ENCODE assay signal across 8 cellular contexts in genomic region chr7:131302876-131303707, GRCh38. TPM values are rescaled to one million over a fixed set of nuclear protein-coding genes. Genes with fewer than 3 reads are reported as not detected.
DNase-seq lines count a peak whose midpoint lies in the region; ATAC-seq and TF ChIP-seq lines count a peak whose summit lies in the region.

No MANE protein-coding gene starts in this region.

- TF ChIP-seq POLR2A in HCT116 (IDR thresholded peaks at IDR 0.05; ENCODE audit: borderline replicate concordance, extremely low read depth, insufficient read depth, insufficient read length) (no peak), gastroesophageal sphincter (IDR thresholded peaks at IDR 0.05) (no peak), gastrocnemius medialis (IDR thresholded peaks at IDR 0.05) (no peak)

- no peak overlapping the region for H3K4me2 ChIP-seq in HCT116 (ENCODE audit: low read length)

- in situ Hi-C loops in gastrocnemius medialis (cut with MboI; ENCODE audit: low sequenced_read_pairs in 4 of 4), result loop anchor here in 1 of 4 donors (25.0 kb wide), 1 partner anchor 216 kb away; no protein-coding TSS in a partner anchor

- no peak overlapping the region for H3K4me3 ChIP-seq in AG10803 (ENCODE audit: low read length)
- no peak overlapping the region for H3K4me3 ChIP-seq in HCT116 (replicated peaks in 1 of 2; ENCODE audit: low read depth in 1 of 2, low read length in 2 of 2)
- H3K4me3 ChIP-seq in gastroesophageal sphincter, result no peak overlapping the region
- no peak overlapping the region for H3K4me3 ChIP-seq in gastrocnemius medialis

- TF ChIP-seq CTCF in AG10803 (conservative IDR thresholded peaks at IDR 0.05; ENCODE audit: low read length), result peak; percentile 53
- peak; percentile 69 to 74 (median 72); a peak in 5 of 6 replicates for TF ChIP-seq CTCF in HCT116 (IDR thresholded peaks at IDR 0.05 in 2 of 3, conservative IDR thresholded peaks at IDR 0.05 in 1 of 3; ENCODE audit: borderline replicate concordance in 1 of 3, insufficient read depth in 1 of 3, low read depth in 2 of 3, low read length in 2 of 3)
- peak in 3 of 4 experiments; percentile 30 to 60 (median 32) for TF ChIP-seq CTCF in gastroesophageal sphincter (IDR thresholded peaks at IDR 0.05)
- peak; percentile 44 to 72 (median 52) for TF ChIP-seq CTCF in gastrocnemius medialis (IDR thresholded peaks at IDR 0.05 in 4 of 5, conservative IDR thresholded peaks at IDR 0.05 in 1 of 5)

- CTCF ChIA-PET in HCT116 (lab: Charles Lee), result interaction anchor here (0.6 to 1.5 kb wide), 12 partner anchors 10 to 399 kb away, joined by 3 to 13 read pairs (median 3); no protein-coding TSS in a partner anchor

- intact Hi-C loops in HCT116 (cut with micrococcal nuclease), result loop anchor here (1.0 to 2.0 kb wide), 2 partner anchors 196 to 234 kb away; no protein-coding TSS in a partner anchor
- intact Hi-C loops in gastrocnemius medialis (cut with DNase I; ENCODE audit: low total_unique reads), result loop anchor here (2.0 kb wide), 1 partner anchor 192 kb away; no protein-coding TSS in a partner anchor

- no peak for TF ChIP-seq EP300 in gastroesophageal sphincter (IDR thresholded peaks at IDR 0.05)

- H3K9me3 ChIP-seq in HCT116 (ENCODE audit: control insufficient read depth in 1 of 2, insufficient read depth in 1 of 2, low read depth in 1 of 2, low read length in 2 of 2) (no peaks in the 10 kb centered on the region; a peak in 1 of 4 replicates), gastroesophageal sphincter (no peaks in the 10 kb centered on the region), gastrocnemius medialis (no peaks in the 10 kb centered on the region)

- ATAC-seq in HCT116 (peak; percentile 94), gastroesophageal sphincter (no peak), gastrocnemius medialis (peak; percentile 16 to 53), HG02884 (IDR thresholded peaks at IDR 0.05; ENCODE audit: unreplicated experiment) (no peak), GM21529 (IDR thresholded peaks at IDR 0.05; ENCODE audit: unreplicated experiment) (no peak), HG03135 (IDR thresholded peaks at IDR 0.05; ENCODE audit: unreplicated experiment) (no peak)

- BruUV-seq in HCT116 (replicated peaks; lab: Mats Ljungman, UMichigan), result no TSS peak

- H3K27ac ChIP-seq in HCT116 (ENCODE audit: low read depth, low read length) (no peak overlapping the region), gastroesophageal sphincter (no peak overlapping the region), gastrocnemius medialis (peak overlapping the region in 3 of 4 donors; percentile 40 to 71 (median 66))

- DNase-seq in AG10803 (ENCODE audit: low read depth) (peak; percentile 16), HCT116 (ENCODE audit: low read depth, low spot score) (peak; percentile 39), gastrocnemius medialis (peak in 1 of 2 donors; percentile 45)
- DNase-seq in activated CD4-positive, alpha-beta T cell treated with anti-CD3 and anti-CD28 coated beads, Interleukin-2, amount 50 U/mL, for 4 hours, result peak; percentile 8 to 11

- H3K79me2 ChIP-seq in HCT116 (ENCODE audit: insufficient read depth, low read length), result no peaks in the 10 kb centered on the region

- H3K27me3 ChIP-seq in HCT116 (ENCODE audit: insufficient read depth, low read length) (no peaks in the 10 kb centered on the region), gastroesophageal sphincter (no peaks in the 10 kb centered on the region), gastrocnemius medialis (no peaks in the 10 kb centered on the region)

- H3K9ac ChIP-seq in HCT116 (ENCODE audit: low read length), result no peak overlapping the region

- no peaks in the 10 kb centered on the region for H3K9me2 ChIP-seq in HCT116 (ENCODE audit: insufficient read depth)

- H3K4me1 ChIP-seq in HCT116 (ENCODE audit: control insufficient read depth in 1 of 2, insufficient read depth in 2 of 2, low read length in 2 of 2) (peaks cover 0 to 8% of the 10 kb centered on the region in 2 experiments; a peak in 1 of 4 replicates), gastroesophageal sphincter (peaks cover 0 to 25% (median 5%) of the 10 kb centered on the region in 3 donors), gastrocnemius medialis (peaks cover 39 to 50% of the 10 kb centered on the region in 2 donors)

- RAD21 ChIA-PET in HCT116 (lab: Charles Lee; ENCODE audit: low non-redundant PET in 1 of 2, low total read pairs in 2 of 2, uncharacterized antibody in 2 of 2, unreplicated experiment in 2 of 2), result interaction anchor here in 1 of 2 experiments (1.4 kb wide), 1 partner anchor 235 kb away, joined by 3 read pairs; no protein-coding TSS in a partner anchor

- H2AFZ ChIP-seq in HCT116 (ENCODE audit: low read depth, low read length, poor library complexity, severe bottlenecking), result no peak overlapping the region

- TF ChIP-seq RAD21 in HCT116 (IDR thresholded peaks at IDR 0.05; ENCODE audit: low read depth), result peak; percentile 94

- POLR2A ChIA-PET in HCT116 (lab: Charles Lee), result no interaction called here

- H4K20me1 ChIP-seq in HCT116 (ENCODE audit: insufficient read depth), result no peaks in the 10 kb centered on the region

- H3K36me3 ChIP-seq in HCT116 (ENCODE audit: control insufficient read depth in 1 of 2, insufficient read depth in 2 of 2, low read length in 2 of 2), result no peaks in the 10 kb centered on the region
- H3K36me3 ChIP-seq in gastroesophageal sphincter, result no peaks in the 10 kb centered on the region
- no peaks in the 10 kb centered on the region for H3K36me3 ChIP-seq in gastrocnemius medialis

- 61 to 89% methylated on average over 7 of the region's 8 CpGs for WGBS in gastroesophageal sphincter (ENCODE audit: low coverage in 1 of 2), 2 donors

TF ChIP-seq in HCT116, 20 proteins besides CTCF, POLR2A, EP300 and RAD21:
- TF ChIP-seq ZNF274 (IDR thresholded peaks at IDR 0.05; ENCODE audit: low read depth, low read length) (no peak), MAX (IDR thresholded peaks at IDR 0.05) (no peak), EGR1 (IDR thresholded peaks at IDR 0.05; ENCODE audit: low read depth) (no peak), ZBTB33 (IDR thresholded peaks at IDR 0.05; ENCODE audit: extremely low read depth, insufficient replicate concordance, low read length) (no peak), JUND (IDR thresholded peaks at IDR 0.05) (no peak), ATF3 (IDR thresholded peaks at IDR 0.05) (no peak), EZH2phosphoT487 (IDR thresholded peaks at IDR 0.05; ENCODE audit: borderline replicate concordance) (no peak), CEBPB (IDR thresholded peaks at IDR 0.05; ENCODE audit: low read depth) (no peak)

RNA-seq across cellular contexts. Expression of gene MKLN1, which starts 24.6 kb away (rescaled TPM):
- total RNA-seq in HCT116 (2021; ENCODE audit: unreplicated experiment), result 48.5 TPM
- polyA plus RNA-seq in HCT116 (2012), result 17.2 and 22.2 TPM in 2 replicates
- total RNA-seq in gastroesophageal sphincter, result 10 to 100 TPM; 40.4 to 82.8 (median 58.6) TPM
- total RNA-seq in gastrocnemius medialis, result 10 to 100 TPM; 29.1 to 81.1 (median 48.9) TPM

Comparison
In these comparisons a context has a peak if more than half of its experiments do, and no peak if none do; other contexts are left out.
1. ATAC-seq: peak in HCT116 (single experiment) and gastrocnemius medialis (2 of 2); none in gastroesophageal sphincter (single experiment), HG02884 (single experiment), GM21529 (single experiment) and HG03135 (single experiment).
2. H3K27ac ChIP-seq: peak in gastrocnemius medialis (3 of 4); none in HCT116 (single experiment) and gastroesophageal sphincter (0 of 4).
3. Peak in every context shown above with its lines, with median percentiles within 50 percentile points of each other: CTCF ChIP-seq.